Comparison of ENCODE assay signal across 15 cellular contexts in genomic region chr11:77886401-77886800, GRCh38.
DNase-seq lines count a peak whose midpoint lies in the region; ATAC-seq and TF ChIP-seq lines count a peak whose summit lies in the region.
"Had no signal": no experiment of that assay in that cellular context is flagged by ENCODE, and none has a peak within 500 bp of the region (broad histone marks: within the 10 kb centered on the region; RNA-seq: fewer than 3 reads in every experiment).

No MANE protein-coding gene starts in this region.

- no peak overlapping the region for H2BK12ac ChIP-seq in neuronal stem cell (ENCODE audit: low read length)

- no peak overlapping the region for H3K4ac ChIP-seq in neuronal stem cell (ENCODE audit: low read length)

- 0 out of 2 replicates have a peak overlapping the region, but pooled peaks have one; percentile 27 for H3K27ac Mint-ChIP-seq in WTC11
- H3K27ac Mint-ChIP-seq: GM23338 had no signal

- ATAC-seq in WTC11 (no peak), HG03025 (IDR thresholded peaks at IDR 0.05; ENCODE audit: low FRiP score, unreplicated experiment) (no peak)
- ATAC-seq: GM23338 had no signal

- H2BK120ac ChIP-seq in neuronal stem cell (ENCODE audit: low read depth, low read length) = no peak overlapping the region

- no peaks in the 10 kb centered on the region for H3K79me1 ChIP-seq in neuronal stem cell (ENCODE audit: low read depth, low read length)

- POLR2A ChIA-PET in WTC11 (lab: Charles Lee) = no interaction called here

- H3K18ac ChIP-seq in neuronal stem cell (ENCODE audit: low read length) = no peak overlapping the region

- H4K91ac ChIP-seq in neuronal stem cell (ENCODE audit: low read depth, low read length, poor library complexity) = no peak overlapping the region

- H2AK5ac ChIP-seq in neuronal stem cell (ENCODE audit: low read depth, low read length) = no peak overlapping the region

- H2AFZ ChIP-seq in neuronal stem cell (ENCODE audit: low read length) = no peak overlapping the region
- H2AFZ ChIP-seq: GM23338 had no signal

- no peak overlapping the region for H3K27ac ChIP-seq in neuronal stem cell (replicated peaks; ENCODE audit: low read length)
- H3K27ac ChIP-seq: C4-2B had no signal

- no peaks in the 10 kb centered on the region for H3K9me3 ChIP-seq in neuronal stem cell (replicated peaks in 1 of 2; ENCODE audit: control insufficient read depth in 2 of 2, insufficient read depth in 1 of 2, low read depth in 1 of 2, low read length in 2 of 2)
- H3K9me3 ChIP-seq: BE2C had no signal

- no peak overlapping the region for H3K4me3 ChIP-seq in fibroblast of mammary gland (ENCODE audit: control insufficient read depth, low read depth, low read length)
- H3K4me3 ChIP-seq in neuronal stem cell (ENCODE audit: low read length in 2 of 2) = no peak overlapping the region
- H3K4me3 ChIP-seq: GM23338 had no signal

- H3K14ac ChIP-seq in neuronal stem cell (ENCODE audit: low read length) = no peak overlapping the region

- no peak overlapping the region for H3K4me2 ChIP-seq in neuronal stem cell (ENCODE audit: insufficient read depth, low read length, poor library complexity, severe bottlenecking)
- H3K4me2 ChIP-seq: GM23338 had no signal

- H3K27me3 ChIP-seq in neuronal stem cell (ENCODE audit: control insufficient read depth in 3 of 3, insufficient read depth in 3 of 3, low read depth in 1 of 3, low read length in 3 of 3) = no peaks in the 10 kb centered on the region
- H3K27me3 ChIP-seq: BE2C had no signal

- no peaks in the 10 kb centered on the region for H3K27me3 Mint-ChIP-seq in WTC11 (ENCODE audit: low read depth)
- H3K27me3 Mint-ChIP-seq: CD4-positive, alpha-beta memory T cell had no signal

- H3K9ac ChIP-seq in neuronal stem cell (ENCODE audit: low read depth, low read length, poor library complexity) = no peak overlapping the region

- H2BK5ac ChIP-seq in neuronal stem cell (ENCODE audit: low read length) = no peak overlapping the region

- no CpG with 5 or more reads among the region's 18 CpGs for WGBS in neuronal stem cell (ENCODE audit: extremely low coverage in 2 of 2, insufficient read length in 2 of 2, insufficient replicate concordance in 1 of 2), 2 donors

- no peak overlapping the region for H4K8ac ChIP-seq in neuronal stem cell (ENCODE audit: low read depth, low read length)

- peaks cover 6 to 60% of the 10 kb centered on the region in 2 donors for H3K36me3 ChIP-seq in neuronal stem cell (replicated peaks in 1 of 2; ENCODE audit: control insufficient read depth in 2 of 2, insufficient read depth in 2 of 2, low read length in 2 of 2)

- H2BK15ac ChIP-seq in neuronal stem cell (ENCODE audit: low read length) = no peak overlapping the region

- TF ChIP-seq CTCF in WTC11 (IDR thresholded peaks at IDR 0.05) (no peak), fibroblast of mammary gland (conservative IDR thresholded peaks at IDR 0.05; ENCODE audit: control insufficient read depth, insufficient read depth, low read depth, low read length) (no peak)

- CTCF ChIA-PET in WTC11 (lab: Charles Lee) = no interaction called here

- no peaks in the 10 kb centered on the region for H3K9me3 Mint-ChIP-seq in WTC11
- H3K9me3 Mint-ChIP-seq: GM23338 had no signal

- H3K4me1 Mint-ChIP-seq in WTC11 = no peaks in the 10 kb centered on the region
- H3K4me1 Mint-ChIP-seq: CD4-positive, alpha-beta memory T cell; GM23338 had no signal

- no peak overlapping the region for H3K4me3 Mint-ChIP-seq in WTC11
- H3K4me3 Mint-ChIP-seq: CD4-positive, alpha-beta memory T cell; GM23338 had no signal

- no peaks in the 10 kb centered on the region for H3K4me1 ChIP-seq in neuronal stem cell (ENCODE audit: control insufficient read depth in 2 of 2, insufficient read depth in 1 of 2, low read depth in 1 of 2, low read length in 2 of 2)

- no peak for DNase-seq in WTC11 (ENCODE audit: low spot score)
- DNase-seq in dermis microvascular lymphatic vessel endothelial cell (ENCODE audit: low read depth in 2 of 2) = peak; percentile 5 to 9
- DNase-seq in fibroblast of mammary gland (ENCODE audit: low read depth) = peak; percentile 5
- peak; percentile 8 for DNase-seq in neuronal stem cell (ENCODE audit: low spot score)
- no peak for DNase-seq in stimulated activated CD4-positive, alpha-beta T cell treated with anti-CD3 and anti-CD28 coated beads, Interleukin-1b, Interleukin-23, amount 100 ng/mL, for 48 hours
- DNase-seq in DMS79 (lab: John Stamatoyannopoulos, UW) = no peak
- DNase-seq: BE2C; CD4-positive, alpha-beta memory T cell; DMS153; DND-41; GDM1; H7 had no signal

- peak overlapping the region; percentile 55 for H3K23ac ChIP-seq in neuronal stem cell (ENCODE audit: low read depth, low read length, poor library complexity)

- H3K36me3 Mint-ChIP-seq in WTC11 = peaks cover 48% of the 10 kb centered on the region

TF ChIP-seq in WTC11, 78 proteins besides CTCF, POLR2A, EP300 and RAD21:
- TF ChIP-seq FOXK1 (CRISPR knock-in tag; IDR thresholded peaks at IDR 0.05) (no peak), ATF6 (CRISPR knock-in tag; IDR thresholded peaks at IDR 0.05) (no peak), HMGA2 (CRISPR knock-in tag; IDR thresholded peaks at IDR 0.05) (no peak), E2F1 (CRISPR knock-in tag; IDR thresholded peaks at IDR 0.05) (no peak), ERG (CRISPR knock-in tag; IDR thresholded peaks at IDR 0.05) (no peak), PRRX2 (CRISPR knock-in tag; IDR thresholded peaks at IDR 0.05) (no peak), PRDM15 (CRISPR knock-in tag; IDR thresholded peaks at IDR 0.05) (no peak), ESRRA (CRISPR knock-in tag; IDR thresholded peaks at IDR 0.05; ENCODE audit: borderline replicate concordance) (no peak)
TF ChIP-seq in WTC11: peak in this region for 0.

Comparison
In these comparisons a context has a peak if more than half of its experiments do, and no peak if none do; other contexts are left out.
1. DNase-seq: peak in dermis microvascular lymphatic vessel endothelial cell (2 of 2), fibroblast of mammary gland (single experiment) and neuronal stem cell (single experiment); none in WTC11 (single experiment), stimulated activated CD4-positive, alpha-beta T cell treated with anti-CD3 and anti-CD28 coated beads, Interleukin-1b, Interleukin-23, amount 100 ng/mL, for 48 hours (single experiment) and DMS79 (single experiment).